ENCODE assay signal across 21 cellular contexts in the genomic region with DNA sequence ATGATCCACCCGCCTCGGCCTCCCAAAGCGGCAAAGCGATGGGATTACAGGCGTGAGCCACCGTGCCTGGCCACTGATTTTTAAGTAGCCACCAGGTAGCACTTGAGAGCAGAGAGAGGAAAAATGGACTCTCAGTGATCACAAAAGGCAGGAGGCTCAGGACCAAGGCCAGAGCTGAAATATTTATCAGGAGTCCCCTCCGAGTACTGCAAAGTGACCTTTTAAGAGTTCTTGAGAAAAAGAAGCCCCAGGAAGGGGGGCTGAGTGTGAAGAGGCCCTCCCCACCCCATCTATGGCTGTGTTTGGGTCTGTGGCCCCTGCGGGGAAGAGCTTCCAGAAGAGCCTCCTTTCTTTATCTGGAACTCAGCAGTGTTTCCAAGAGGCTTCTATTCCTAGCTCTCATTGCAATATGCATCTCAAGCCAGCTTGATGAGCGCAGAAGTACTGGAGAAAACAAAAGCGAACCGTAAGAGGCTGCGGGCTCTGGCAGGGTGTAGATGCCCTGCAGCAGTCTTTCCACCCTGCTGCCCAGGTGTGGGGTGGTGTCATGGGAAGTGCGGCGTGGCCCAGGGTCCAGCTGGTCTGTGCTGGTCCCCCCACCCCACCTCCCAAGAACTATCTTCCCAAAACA.
A peak's percentile ranks its signal among the peaks of the same experiment; 100 is the strongest.
DNase-seq lines count a peak whose midpoint lies in the region; ATAC-seq, FAIRE-seq and TF ChIP-seq lines count a peak whose summit lies in the region.
"Had no signal": no experiment of that assay in that cellular context is flagged by ENCODE, and none has a peak within 500 bp of the region (broad histone marks: within the 10 kb centered on the region; RNA-seq: fewer than 3 reads in every experiment).

No MANE protein-coding gene starts in this region.

- no peak for FAIRE-seq in H1 (lab: Jason Lieb, UNC)
- FAIRE-seq: GM12892 had no signal

- no peaks in the 10 kb centered on the region for H3K9me2 ChIP-seq in MM.1S (replicated peaks; ENCODE audit: insufficient read depth, low read length)

- H2BK5ac ChIP-seq in H1 (ENCODE audit: low read depth, low read length), result no peak overlapping the region

- H3K9me3 ChIP-seq in MM.1S (replicated peaks; ENCODE audit: insufficient read depth, low read length), result no peaks in the 10 kb centered on the region
- H3K9me3 ChIP-seq in H1 (ENCODE audit: insufficient read depth in 2 of 2, low read depth in 1 of 2, low read length in 1 of 2), result no peaks in the 10 kb centered on the region
- H3K9me3 ChIP-seq in CD8-positive, alpha-beta T cell (ENCODE audit: low read length), result no peaks in the 10 kb centered on the region
- H3K9me3 ChIP-seq: HAP-1, MG63 had no signal

- peak; percentile 24 to 36; a peak in 3 of 4 replicates for TF ChIP-seq RAD21 in H1 (IDR thresholded peaks at IDR 0.05 in 1 of 2, conservative IDR thresholded peaks at IDR 0.05 in 1 of 2; ENCODE audit: low read depth in 2 of 2, low read length in 2 of 2)

- no peak overlapping the region for H3K23ac ChIP-seq in H1 (ENCODE audit: insufficient read length)

- no peak overlapping the region for H3K27ac ChIP-seq in MM.1S (ENCODE audit: low read length)
- H3K27ac ChIP-seq in H1 (ENCODE audit: low read depth, low read length), result no peak overlapping the region
- H3K27ac ChIP-seq in CD8-positive, alpha-beta T cell (ENCODE audit: low read depth, low read length), result no peak overlapping the region

- H3K4me1 Mint-ChIP-seq in activated naive CD4-positive, alpha-beta T cell treated with anti-CD3 and anti-CD28 coated beads for 36 hours (ENCODE audit: low read depth), result peaks cover 11% of the 10 kb centered on the region
- H3K4me1 Mint-ChIP-seq in stimulated activated effector memory CD8-positive, alpha-beta T cell treated with anti-CD3 and anti-CD28 coated beads, Interleukin-12 subunit alpha, Interleukin-12 subunit beta, amount 100 ng/mL, for 72 hours, result peaks cover 6% of the 10 kb centered on the region
- H3K4me1 Mint-ChIP-seq in CD8-positive, alpha-beta T cell (ENCODE audit: low read depth), result no peaks in the 10 kb centered on the region

- peak overlapping the region; percentile 5 for H4K5ac ChIP-seq in H1 (ENCODE audit: insufficient read length, low read depth, low read length)

- H3F3A ChIP-seq in MM.1S (ENCODE audit: insufficient read depth, low read length), result no peaks in the 10 kb centered on the region

- TF ChIP-seq CTCF in MM.1S (IDR thresholded peaks at IDR 0.05; ENCODE audit: low read length) (no peak), H1 (IDR thresholded peaks at IDR 0.05; ENCODE audit: control extremely low read depth in 1 of 3, insufficient read depth in 1 of 3, low read depth in 1 of 3, low read length in 3 of 3) (peak in 2 of 3 experiments; percentile 12; a peak in 1 of 4 replicates)
- no peak for TF ChIP-seq CTCF in CD8-positive, alpha-beta T cell (IDR thresholded peaks at IDR 0.05)

- no peak overlapping the region for H2BK12ac ChIP-seq in H1 (ENCODE audit: low read depth, low read length)

- H4K8ac ChIP-seq in H1 (ENCODE audit: extremely low read depth, insufficient read depth, low read length), result no peak overlapping the region; the same call in 1 of the 2 replicates

- H4K91ac ChIP-seq in H1 (replicated peaks; ENCODE audit: insufficient read length, low read length), result no peak overlapping the region

- H3K4me1 ChIP-seq in MM.1S (ENCODE audit: low read length) (no peaks in the 10 kb centered on the region), H1 (replicated peaks in 1 of 4; ENCODE audit: control insufficient read depth in 3 of 4, insufficient read depth in 4 of 4, low read length in 3 of 4) (peaks cover 7 to 10% (median 8%) of the 10 kb centered on the region in 4 experiments; a peak in 5 of 7 replicates)
- H3K4me1 ChIP-seq in CD8-positive, alpha-beta T cell (ENCODE audit: insufficient read depth, low read length), result no peaks in the 10 kb centered on the region
- H3K4me1 ChIP-seq: BE2C, HAP-1 had no signal

- WGBS in H1 (ENCODE audit: extremely low coverage in 1 of 2, insufficient coverage in 1 of 2, insufficient read length in 1 of 2, insufficient replicate concordance in 2 of 2, low coverage in 1 of 2, low lambda C conversion rate in 2 of 2, missing lambda C conversion rate in 1 of 2), 2 experiments, result 85% methylated on average over 14 of the region's 14 CpGs; no CpG with 5 or more reads in 1 of the 2 experiments

- no peak overlapping the region for H2BK120ac ChIP-seq in H1 (replicated peaks; ENCODE audit: low read depth, low read length)

- POLR2A ChIA-PET in H1 (lab: Charles Lee; ENCODE audit: partially characterized antibody), result interaction anchor here (0.7 kb wide), 1 partner anchor 11 kb away, joined by 3 read pairs; no protein-coding TSS in a partner anchor
- POLR2A ChIA-PET in CD8-positive, alpha-beta T cell (lab: Charles Lee), result no interaction called here

- H3K23me2 ChIP-seq in H1 (ENCODE audit: low read depth, low read length), result no peaks in the 10 kb centered on the region

- peaks cover 3% of the 10 kb centered on the region for H3K9me3 Mint-ChIP-seq in activated naive CD4-positive, alpha-beta T cell treated with anti-CD3 and anti-CD28 coated beads for 36 hours
- H3K9me3 Mint-ChIP-seq in stimulated activated effector memory CD8-positive, alpha-beta T cell treated with anti-CD3 and anti-CD28 coated beads, Interleukin-12 subunit alpha, Interleukin-12 subunit beta, amount 100 ng/mL, for 72 hours, result peaks cover 4% of the 10 kb centered on the region
- H3K9me3 Mint-ChIP-seq in CD8-positive, alpha-beta T cell, result peaks cover 6% of the 10 kb centered on the region

- no peak overlapping the region for H3K18ac ChIP-seq in H1 (ENCODE audit: extremely low read depth, low read length)

- no peak overlapping the region for H3K56ac ChIP-seq in H1 (replicated peaks; ENCODE audit: insufficient read length, low read depth, low read length)

- H3K27me3 ChIP-seq in MM.1S (replicated peaks; ENCODE audit: insufficient read depth, low read length) (no peaks in the 10 kb centered on the region), H1 (replicated peaks in 1 of 4; ENCODE audit: control insufficient read depth in 3 of 4, extremely low read depth in 1 of 4, insufficient read depth in 3 of 4, low read length in 3 of 4) (no peaks in the 10 kb centered on the region)
- H3K27me3 ChIP-seq in CD8-positive, alpha-beta T cell (ENCODE audit: insufficient read depth, low read length), result no peaks in the 10 kb centered on the region
- H3K27me3 ChIP-seq: BE2C, MG63 had no signal

- H3K14ac ChIP-seq in H1 (ENCODE audit: insufficient read length), result no peak overlapping the region

- H3K9ac ChIP-seq in MM.1S (ENCODE audit: low read length) (no peak overlapping the region), H1 (replicated peaks in 1 of 4; ENCODE audit: extremely low read depth in 1 of 4, low read depth in 3 of 4, low read length in 3 of 4) (no peak overlapping the region)

- H3K27me3 Mint-ChIP-seq in activated naive CD4-positive, alpha-beta T cell treated with anti-CD3 and anti-CD28 coated beads for 36 hours (ENCODE audit: low read depth), result peaks cover 11% of the 10 kb centered on the region
- peaks cover 7% of the 10 kb centered on the region for H3K27me3 Mint-ChIP-seq in CD8-positive, alpha-beta T cell (ENCODE audit: low read depth)
- H3K27me3 Mint-ChIP-seq: CD4-positive, CD25-positive, alpha-beta regulatory T cell had no signal

- ATAC-seq in stimulated activated effector memory CD8-positive, alpha-beta T cell treated with anti-CD3 and anti-CD28 coated beads, Interleukin-12 subunit alpha, Interleukin-12 subunit beta, amount 100 ng/mL, for 72 hours, result no peak
- ATAC-seq in CD8-positive, alpha-beta T cell, result no peak
- ATAC-seq: PC-3, SK-N-SH treated with all-trans-retinoic acid at 6 μM for 48 hours had no signal

- H3K79me2 ChIP-seq in MM.1S (ENCODE audit: low read length), result no peaks in the 10 kb centered on the region
- no peaks in the 10 kb centered on the region for H3K79me2 ChIP-seq in H1 (ENCODE audit: control insufficient read depth in 1 of 2, insufficient read depth in 2 of 2, low read length in 2 of 2)

- no peak overlapping the region for H2AFZ ChIP-seq in MM.1S (ENCODE audit: low read length)
- no peak overlapping the region for H2AFZ ChIP-seq in H1 (ENCODE audit: low read length)

- peak overlapping the region; percentile 46; the same call in 1 of the 2 replicates for H2BK15ac ChIP-seq in H1 (ENCODE audit: low read length)

- no peak overlapping the region for H2AK5ac ChIP-seq in H1 (ENCODE audit: low read depth, low read length)

- H3K4ac ChIP-seq in H1 (replicated peaks; ENCODE audit: insufficient read length, low read depth, low read length), result no peak overlapping the region

- H3K4me3 Mint-ChIP-seq in activated naive CD4-positive, alpha-beta T cell treated with anti-CD3 and anti-CD28 coated beads for 36 hours, result no peak overlapping the region
- no peak overlapping the region for H3K4me3 Mint-ChIP-seq in stimulated activated effector memory CD8-positive, alpha-beta T cell treated with anti-CD3 and anti-CD28 coated beads, Interleukin-12 subunit alpha, Interleukin-12 subunit beta, amount 100 ng/mL, for 72 hours
- no peak overlapping the region for H3K4me3 Mint-ChIP-seq in CD8-positive, alpha-beta T cell

- CTCF ChIA-PET in activated naive CD4-positive, alpha-beta T cell treated with anti-CD3 and anti-CD28 coated beads for 36 hours (lab: Charles Lee), result interaction anchor here (0.5 to 1.0 kb wide), 2 partner anchors 10 to 28 kb away, joined by 3 read pairs; no protein-coding TSS in a partner anchor
- CTCF ChIA-PET in H1 (lab: Charles Lee; ENCODE audit: partially characterized antibody), result interaction anchor here (0.6 to 2.6 kb wide), 6 partner anchors 8 to 221 kb away, joined by 3 to 15 read pairs (median 4); no protein-coding TSS in a partner anchor
- CTCF ChIA-PET in CD8-positive, alpha-beta T cell (lab: Charles Lee), result no interaction called here

- peak overlapping the region; percentile 21; the same call in 1 of the 2 replicates for H3K4me2 ChIP-seq in MM.1S (ENCODE audit: low read depth, low read length)
- H3K4me2 ChIP-seq in H1 (ENCODE audit: insufficient read depth in 1 of 2, low read depth in 2 of 2, low read length in 2 of 2), result no peak overlapping the region

- H4K20me1 ChIP-seq in MM.1S (ENCODE audit: insufficient read depth, low read length) (no peaks in the 10 kb centered on the region), H1 (replicated peaks in 1 of 2; ENCODE audit: control insufficient read depth in 1 of 2, insufficient read depth in 2 of 2, low read length in 2 of 2) (no peaks in the 10 kb centered on the region)

- no peaks in the 10 kb centered on the region for H3K36me3 Mint-ChIP-seq in activated naive CD4-positive, alpha-beta T cell treated with anti-CD3 and anti-CD28 coated beads for 36 hours (ENCODE audit: low read depth)
- no peaks in the 10 kb centered on the region for H3K36me3 Mint-ChIP-seq in stimulated activated effector memory CD8-positive, alpha-beta T cell treated with anti-CD3 and anti-CD28 coated beads, Interleukin-12 subunit alpha, Interleukin-12 subunit beta, amount 100 ng/mL, for 72 hours
- H3K36me3 Mint-ChIP-seq in CD8-positive, alpha-beta T cell, result no peaks in the 10 kb centered on the region
- H3K36me3 Mint-ChIP-seq: CD4-positive, CD25-positive, alpha-beta regulatory T cell had no signal

- no peak for TF ChIP-seq POLR2A in H1 (IDR thresholded peaks at IDR 0.05; ENCODE audit: control extremely low read depth in 1 of 2, low read depth in 2 of 2, low read length in 2 of 2)

- TF ChIP-seq EP300 in H1 (IDR thresholded peaks at IDR 0.05; ENCODE audit: borderline replicate concordance in 1 of 2, low read depth in 2 of 2, low read length in 2 of 2), result no peak

- H3K4me3 ChIP-seq in MM.1S (ENCODE audit: low read length) (no peak overlapping the region), H1 (ENCODE audit: extremely low read depth in 1 of 4, insufficient read depth in 2 of 4, low read depth in 3 of 4, low read length in 4 of 4) (no peak overlapping the region)
- H3K4me3 ChIP-seq in CD8-positive, alpha-beta T cell (ENCODE audit: low read depth, low read length), result no peak overlapping the region
- H3K4me3 ChIP-seq: HAP-1, MG63 had no signal

- DNase-seq in activated naive CD4-positive, alpha-beta T cell treated with anti-CD3 and anti-CD28 coated beads for 36 hours, result no peak
- no peak for DNase-seq in activated naive CD4-positive, alpha-beta T cell treated with anti-CD3 and anti-CD28 coated beads, Interleukin-2, amount 50 U/mL, for 16 hours
- DNase-seq in MM.1S (no peak), H1 (ENCODE audit: low read depth in 1 of 2, low spot score in 2 of 2) (no peak), NK-92 (lab: John Stamatoyannopoulos, UW; ENCODE audit: unreplicated experiment) (no peak)
- DNase-seq in stimulated activated effector memory CD8-positive, alpha-beta T cell treated with anti-CD3 and anti-CD28 coated beads, Interleukin-12 subunit alpha, Interleukin-12 subunit beta, amount 100 ng/mL, for 72 hours (ENCODE audit: low spot score in 2 of 2), result no peak
- no peak for DNase-seq in activated CD4-positive, alpha-beta T cell treated with anti-CD3 and anti-CD28 coated beads, Interleukin-2, amount 50 U/mL, for 48 hours
- DNase-seq in CD8-positive, alpha-beta T cell, result no peak
- DNase-seq: BE2C, DMS153, Karpas-422, MG63, NCI-H1092 treated with DMSO at 0.1 percent for 48 hours, NCI-H2081, NCI-H774, PC-3, SIG-M5 had no signal

- H3K79me1 ChIP-seq in H1 (ENCODE audit: low read depth, low read length), result no peaks in the 10 kb centered on the region

- intact Hi-C loops in activated naive CD4-positive, alpha-beta T cell treated with anti-CD3 and anti-CD28 coated beads for 36 hours (cut with micrococcal nuclease), result loop anchor here (1.0 kb wide), 1 partner anchor 27 kb away; no protein-coding TSS in a partner anchor
- intact Hi-C loops in CD8-positive, alpha-beta T cell (cut with DNase I, micrococcal nuclease), result no loop called here

- H3K36me3 ChIP-seq in MM.1S (replicated peaks; ENCODE audit: insufficient read depth, low read length) (no peaks in the 10 kb centered on the region), H1 (ENCODE audit: control insufficient read depth in 2 of 4, insufficient read depth in 4 of 4, low read length in 3 of 4) (no peaks in the 10 kb centered on the region)
- H3K36me3 ChIP-seq in CD8-positive, alpha-beta T cell (ENCODE audit: insufficient read depth, low read length), result no peaks in the 10 kb centered on the region
- H3K36me3 ChIP-seq: BE2C, HAP-1, MG63 had no signal

- H2BK20ac ChIP-seq in H1 (ENCODE audit: low read length), result no peak overlapping the region

- peak overlapping the region; percentile 41 for H3K27ac Mint-ChIP-seq in activated naive CD4-positive, alpha-beta T cell treated with anti-CD3 and anti-CD28 coated beads for 36 hours
- H3K27ac Mint-ChIP-seq in stimulated activated effector memory CD8-positive, alpha-beta T cell treated with anti-CD3 and anti-CD28 coated beads, Interleukin-12 subunit alpha, Interleukin-12 subunit beta, amount 100 ng/mL, for 72 hours, result peak overlapping the region; percentile 26
- H3K27ac Mint-ChIP-seq in CD8-positive, alpha-beta T cell, result no peak overlapping the region
- H3K27ac Mint-ChIP-seq: CD4-positive, CD25-positive, alpha-beta regulatory T cell had no signal

Comparison
In these comparisons a context has a peak if more than half of its experiments do, and no peak if none do; other contexts are left out.
1. CTCF ChIP-seq: peak in H1 (2 of 3); none in MM.1S (single experiment) and CD8-positive, alpha-beta T cell (single experiment).